ENCODE assay signal across 8 cellular contexts in the genomic region with DNA sequence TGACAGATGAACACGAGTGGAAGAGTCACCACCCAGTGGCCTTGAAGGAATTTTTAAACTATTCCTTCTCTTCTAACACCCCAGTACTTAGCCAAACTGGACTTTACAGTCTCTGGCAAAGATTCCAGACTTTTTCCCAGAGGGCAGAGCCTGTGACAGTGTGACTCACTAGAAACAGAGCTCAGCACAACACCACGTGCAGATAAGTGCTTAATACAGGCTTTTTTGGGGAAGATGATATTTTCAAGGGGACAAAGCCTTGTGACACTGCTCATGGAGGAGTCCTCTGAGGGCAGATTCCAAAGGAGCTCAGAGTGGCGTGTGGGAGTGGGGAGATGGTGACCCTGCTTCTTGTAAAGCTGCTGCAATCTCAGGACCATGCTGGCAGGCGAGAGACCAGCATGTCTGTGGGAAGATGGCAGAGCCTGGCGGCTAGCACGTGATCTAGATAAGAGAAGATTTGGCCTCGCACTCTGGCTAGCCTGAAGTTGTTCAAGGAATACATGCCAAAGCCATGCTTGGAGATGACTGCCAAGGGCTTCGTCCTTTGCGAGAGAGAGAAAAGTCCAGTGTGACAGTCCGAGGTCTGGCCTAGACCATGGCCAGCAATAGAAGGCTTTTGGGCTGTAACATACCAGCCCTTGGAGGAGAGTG. TPM values are rescaled to one million over a fixed set of nuclear protein-coding genes. Genes with fewer than 3 reads are reported as not detected.
A peak's percentile ranks its signal among the peaks of the same experiment; 100 is the strongest.
DNase-seq lines count a peak whose midpoint lies in the region; ATAC-seq and TF ChIP-seq lines count a peak whose summit lies in the region.

No MANE protein-coding gene starts in this region.

- H3K27ac ChIP-seq in BLaER1 treated with 17β-estradiol and CSF1 and Interleukin-3, amounts not matched to agents 10 nM and 100 nM = peak overlapping the region in 8 of 11 experiments; percentile 3 to 82 (median 64); a peak in 13 of 22 replicates

- peaks cover 83 to 97% (median 96%) of the 10 kb centered on the region in 11 experiments for H3K27me3 ChIP-seq in BLaER1 treated with 17β-estradiol and CSF1 and Interleukin-3, amounts not matched to agents 10 nM and 100 nM

- ATAC-seq in natural killer cell = no peak

- H3K36me3 Mint-ChIP-seq in natural killer cell = no peaks in the 10 kb centered on the region

- H3K36me3 ChIP-seq in BLaER1 treated with 17β-estradiol and CSF1 and Interleukin-3, amounts not matched to agents 10 nM and 100 nM = no peaks in the 10 kb centered on the region

- H3K4me3 ChIP-seq in BLaER1 treated with 17β-estradiol and CSF1 and Interleukin-3, amounts not matched to agents 10 nM and 100 nM = peak overlapping the region in 2 of 10 experiments; percentile 1 to 57; a peak in 3 of 20 replicates

- no peaks in the 10 kb centered on the region for H3K27me3 Mint-ChIP-seq in natural killer cell (ENCODE audit: low read depth in 2 of 2)

- H3K4me3 Mint-ChIP-seq in natural killer cell = peak overlapping the region; percentile 88

- H3K27ac Mint-ChIP-seq in natural killer cell = peak overlapping the region; percentile 90 to 95

- DNase-seq in NCI-H460 (ENCODE audit: extremely low read depth, low read depth) (peak; percentile 43), dermis blood vessel endothelial cell (peak; percentile 41), natural killer cell (no peak), COLO668 (lab: John Stamatoyannopoulos, UW; ENCODE audit: unreplicated experiment) (no peak), Kasumi-1 (lab: John Stamatoyannopoulos, UW) (no peak), GM20000 (ENCODE audit: low spot score) (no peak)
- DNase-seq in stimulated activated CD4-positive, alpha-beta T cell treated with anti-CD3 and anti-CD28 coated beads, Interleukin-4, amount 100 ng/mL, for 1 hour = no peak

- intact Hi-C loops in natural killer cell (cut with micrococcal nuclease) = loop anchor here (5.0 kb wide), 1 partner anchor 92 kb away; no protein-coding TSS in a partner anchor

- H3K9me3 Mint-ChIP-seq in natural killer cell = no peaks in the 10 kb centered on the region

- H3K4me1 Mint-ChIP-seq in natural killer cell = peaks cover 33 to 47% of the 10 kb centered on the region in 2 donors

- peak overlapping the region in 7 of 11 experiments; percentile 15 to 72 (median 56); a peak in 10 of 22 replicates for H3K9ac ChIP-seq in BLaER1 treated with 17β-estradiol and CSF1 and Interleukin-3, amounts not matched to agents 10 nM and 100 nM

- H3K4me1 ChIP-seq in BLaER1 treated with 17β-estradiol and CSF1 and Interleukin-3, amounts not matched to agents 10 nM and 100 nM = peaks cover 26 to 79% (median 50%) of the 10 kb centered on the region in 10 experiments; a peak in 19 of 20 replicates

- TF ChIP-seq CTCF in natural killer cell (IDR thresholded peaks at IDR 0.05) = no peak
- TF ChIP-seq CTCF in GM20000 (IDR thresholded peaks at IDR 0.05; ENCODE audit: extremely low read depth, missing control alignments) = no peak

- peaks cover 0 to 20% (median 12%) of the 10 kb centered on the region in 11 experiments; a peak in 12 of 22 replicates for H3K9me3 ChIP-seq in BLaER1 treated with 17β-estradiol and CSF1 and Interleukin-3, amounts not matched to agents 10 nM and 100 nM (replicated peaks in 1 of 11)

- H4K20me1 ChIP-seq in BLaER1 treated with 17β-estradiol and CSF1 and Interleukin-3, amounts not matched to agents 10 nM and 100 nM = peaks cover 0 to 5% (median 0%) of the 10 kb centered on the region in 11 experiments; a peak in 3 of 22 replicates

- peak overlapping the region; percentile 50 to 86 (median 68); a peak in 21 of 22 replicates for H3K4me2 ChIP-seq in BLaER1 treated with 17β-estradiol and CSF1 and Interleukin-3, amounts not matched to agents 10 nM and 100 nM

RNA-seq across cellular contexts. Expression of a gene that starts 2.4 kb away (rescaled TPM):
- total RNA-seq in NCI-H460 (2014; rRNA removed; shearing (Covaris generic)) = not detected in 2 replicates
- polyA plus RNA-seq in NCI-H460 (2014; cell fraction: nucleus; rRNA removed) = not detected in 2 replicates
- total RNA-seq in dermis blood vessel endothelial cell = 0.17 and 0.42 TPM in 2 replicates
- 1 to 10 TPM; 3.2 to 4.4 (median 4.4) TPM for total RNA-seq in natural killer cell

RNA-seq across cellular contexts. Expression of a gene that starts 8.5 kb away (rescaled TPM):
- total RNA-seq in NCI-H460 (2014; rRNA removed; shearing (Covaris generic)) = 36.3 and 45.7 TPM in 2 replicates
- polyA plus RNA-seq in NCI-H460 (2014; cell fraction: nucleus; rRNA removed) = 40.7 and 59.7 TPM in 2 replicates
- total RNA-seq in dermis blood vessel endothelial cell (14.0 and 26.6 TPM in 2 replicates), natural killer cell (10 to 100 TPM; 16.2 to 21.1 (median 17.0) TPM)

Comparison
In these comparisons a context has a peak if more than half of its experiments do, and no peak if none do; other contexts are left out.
1. DNase-seq: peak in NCI-H460 (single experiment) and dermis blood vessel endothelial cell (single experiment); none in natural killer cell (single experiment), COLO668 (single experiment), Kasumi-1 (0 of 2), GM20000 (single experiment) and stimulated activated CD4-positive, alpha-beta T cell treated with anti-CD3 and anti-CD28 coated beads, Interleukin-4, amount 100 ng/mL, for 1 hour (single experiment).